In genomic region chr13:99971576-99972189, GRCh38 we compare ENCODE assay signal across 1 cellular context.
TF ChIP-seq lines count a peak whose summit lies in the region.

TSS of gene ZIC5 (minus strand) at chr13:99971767. CDS start at chr13:99971603, 164 bp downstream.

TF ChIP-seq in WTC11, 78 proteins besides CTCF, POLR2A, EP300 and RAD21 (continued from another document):
- no peak for TF ChIP-seq MXD4 (CRISPR knock-in tag; IDR thresholded peaks at IDR 0.05; ENCODE audit: borderline replicate concordance)
- TF ChIP-seq E2F1 (CRISPR knock-in tag; IDR thresholded peaks at IDR 0.05) = peak; percentile 91
- peak; percentile 76 for TF ChIP-seq NFYB (CRISPR knock-in tag; conservative IDR thresholded peaks at IDR 0.05; ENCODE audit: low read depth)
- TF ChIP-seq HMGXB4 (CRISPR knock-in tag; IDR thresholded peaks at IDR 0.05) = peak; percentile 61; the same call in 1 of the 2 replicates
- TF ChIP-seq CREM (CRISPR knock-in tag; IDR thresholded peaks at IDR 0.05) = no peak
- TF ChIP-seq IRF1 (CRISPR knock-in tag; IDR thresholded peaks at IDR 0.05) = peak; percentile 86
- TF ChIP-seq AFF4 (CRISPR knock-in tag; IDR thresholded peaks at IDR 0.05; ENCODE audit: borderline replicate concordance) = peak; percentile 99
- TF ChIP-seq JUN (CRISPR knock-in tag; IDR thresholded peaks at IDR 0.05) = no peak
- peak; percentile 58 for TF ChIP-seq ATF2 (CRISPR knock-in tag; IDR thresholded peaks at IDR 0.05; ENCODE audit: borderline replicate concordance, low read depth)
- TF ChIP-seq FOXP1 (CRISPR knock-in tag; IDR thresholded peaks at IDR 0.05; ENCODE audit: borderline replicate concordance) = peak; percentile 87
- peak; percentile 87 for TF ChIP-seq MAX (CRISPR knock-in tag; IDR thresholded peaks at IDR 0.05)
- peak; percentile 93 for TF ChIP-seq CBFB (CRISPR knock-in tag; IDR thresholded peaks at IDR 0.05; ENCODE audit: low read depth)
TF ChIP-seq in WTC11: peak in this region for 34.
